24 cellular contexts compared by ENCODE assay signal in the genomic region with DNA sequence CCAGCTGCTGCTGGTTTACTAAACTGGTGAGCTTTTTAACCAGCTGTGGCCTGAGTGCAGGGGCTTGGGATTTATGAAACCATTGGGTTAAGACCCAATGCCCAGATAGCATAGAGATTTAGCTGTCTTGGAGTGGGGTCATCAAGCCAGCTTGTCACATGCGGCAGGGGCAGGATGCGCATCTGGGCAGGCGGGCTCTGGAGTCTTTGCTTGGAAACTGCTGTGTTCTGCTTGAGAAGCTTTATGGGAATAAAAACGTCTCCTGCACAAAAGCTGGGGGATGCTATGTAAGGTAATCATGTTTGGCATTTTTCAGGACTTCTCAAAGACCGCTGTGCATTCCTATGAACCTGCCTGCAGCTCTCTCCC.
DNase-seq lines count a peak whose midpoint lies in the region; ATAC-seq, FAIRE-seq and TF ChIP-seq lines count a peak whose summit lies in the region.
"Had no signal": no experiment of that assay in that cellular context is flagged by ENCODE, and none has a peak within 500 bp of the region (broad histone marks: within the 10 kb centered on the region; RNA-seq: fewer than 3 reads in every experiment).

No MANE protein-coding gene starts in this region.

- H4K5ac ChIP-seq in H1 (ENCODE audit: insufficient read length, low read depth, low read length), result no peak overlapping the region

- H3K9ac ChIP-seq in DND-41 (ENCODE audit: low read depth, low read length) (no peak overlapping the region), H1 (replicated peaks in 1 of 4; ENCODE audit: extremely low read depth in 1 of 4, low read depth in 3 of 4, low read length in 3 of 4) (no peak overlapping the region)
- H3K9ac ChIP-seq: BLaER1 treated with 17β-estradiol and CSF1 and Interleukin-3, amounts not matched to agents 10 nM and 100 nM; GM23248 had no signal

- H3K9me3 ChIP-seq in DND-41 (ENCODE audit: insufficient read depth, low read length, severe bottlenecking) (no peaks in the 10 kb centered on the region), H1 (ENCODE audit: insufficient read depth in 2 of 2, low read depth in 1 of 2, low read length in 1 of 2) (no peaks in the 10 kb centered on the region; a peak in 1 of 4 replicates), spleen (no peaks in the 10 kb centered on the region)
- H3K9me3 ChIP-seq: BLaER1 treated with 17β-estradiol and CSF1 and Interleukin-3, amounts not matched to agents 10 nM and 100 nM had no signal

- H3K36me3 ChIP-seq in DND-41 (ENCODE audit: insufficient read depth, low read length) (peaks cover 5% of the 10 kb centered on the region; the same call in 1 of the 2 replicates), H1 (ENCODE audit: control insufficient read depth in 2 of 4, insufficient read depth in 4 of 4, low read length in 3 of 4) (peaks cover 0 to under 1% (median 0%) of the 10 kb centered on the region in 4 experiments; a peak in 1 of 8 replicates), spleen (peaks cover 0 to 11% (median 0%) of the 10 kb centered on the region in 6 donors)

- no peak for FAIRE-seq in H1 (lab: Jason Lieb, UNC)
- FAIRE-seq: G401.6, GM12891, GM19239, H54, HepG2 had no signal

- peaks cover 0 to 4% (median 4%) of the 10 kb centered on the region in 3 donors for H3K27me3 Mint-ChIP-seq in CD14-positive monocyte (ENCODE audit: low read depth in 3 of 3)
- H3K27me3 Mint-ChIP-seq: IgD-negative memory B cell had no signal

- H3K9me3 Mint-ChIP-seq in CD14-positive monocyte, result peaks cover 0 to 2% (median 0%) of the 10 kb centered on the region in 7 donors
- H3K9me3 Mint-ChIP-seq: CD4-positive, CD25-positive, alpha-beta regulatory T cell; CD8-positive, alpha-beta memory T cell; IgD-negative memory B cell had no signal

- no peak overlapping the region for H2AK5ac ChIP-seq in H1 (ENCODE audit: low read depth, low read length)

- no peak overlapping the region for H2BK120ac ChIP-seq in H1 (replicated peaks; ENCODE audit: low read depth, low read length)

- H3K4me1 ChIP-seq in DND-41 (ENCODE audit: insufficient read depth, low read length) (no peaks in the 10 kb centered on the region), H1 (replicated peaks in 1 of 4; ENCODE audit: control insufficient read depth in 3 of 4, insufficient read depth in 4 of 4, low read length in 3 of 4) (peaks cover 3 to 10% (median 8%) of the 10 kb centered on the region in 4 experiments; a peak in 5 of 7 replicates), spleen (no peaks in the 10 kb centered on the region)

- no peak overlapping the region for H3K27ac ChIP-seq in DND-41 (ENCODE audit: low read length)
- H3K27ac ChIP-seq in H1 (ENCODE audit: low read depth, low read length), result no peak overlapping the region
- no peak overlapping the region for H3K27ac ChIP-seq in spleen
- H3K27ac ChIP-seq: BLaER1 treated with 17β-estradiol and CSF1 and Interleukin-3, amounts not matched to agents 10 nM and 100 nM; GM23248 had no signal

- no peak overlapping the region for H2AFZ ChIP-seq in DND-41 (ENCODE audit: low read depth, low read length)
- no peak overlapping the region for H2AFZ ChIP-seq in H1 (ENCODE audit: low read length)
- H2AFZ ChIP-seq: GM23248 had no signal

- DNase-seq in activated effector memory CD4-positive, alpha-beta T cell treated with anti-CD3 and anti-CD28 coated beads, Interleukin-2, amount 50 U/mL, for 16 hours, result peak; percentile 28
- no peak for DNase-seq in activated effector memory CD4-positive, alpha-beta T cell treated with Interleukin-2 at 50 U/mL for 16 hours
- DNase-seq in DND-41 (peak; percentile 3), H1 (ENCODE audit: low read depth in 1 of 2, low spot score in 2 of 2) (peak in 1 of 2 experiments; percentile 37), spleen (peak; percentile 51), superior temporal gyrus (ENCODE audit: extremely low spot score) (no peak), CD14-positive monocyte (ENCODE audit: low spot score) (no peak)
- DNase-seq: 8988T; CD4-positive, CD25-positive, alpha-beta regulatory T cell; CD8-positive, alpha-beta memory T cell; COR-L47; DMS 273 treated with DMSO at 0.1 percent for 48 hours; DMS53; GM23248 had no signal

- no peak overlapping the region for H3K4me2 ChIP-seq in DND-41 (ENCODE audit: insufficient read depth, low read length)
- no peak overlapping the region for H3K4me2 ChIP-seq in H1 (ENCODE audit: insufficient read depth in 1 of 2, low read depth in 2 of 2, low read length in 2 of 2)
- H3K4me2 ChIP-seq: BLaER1 treated with 17β-estradiol and CSF1 and Interleukin-3, amounts not matched to agents 10 nM and 100 nM had no signal

- no peak overlapping the region for H3K23ac ChIP-seq in H1 (ENCODE audit: insufficient read length)

- no peak overlapping the region for H3K18ac ChIP-seq in H1 (ENCODE audit: extremely low read depth, low read length)

- no peaks in the 10 kb centered on the region for H3K79me1 ChIP-seq in H1 (ENCODE audit: low read depth, low read length)

- H3K4me3 ChIP-seq in DND-41 (ENCODE audit: low read depth in 1 of 2, low read length in 2 of 2) (no peak overlapping the region), H1 (ENCODE audit: extremely low read depth in 1 of 4, insufficient read depth in 2 of 4, low read depth in 3 of 4, low read length in 4 of 4) (no peak overlapping the region), spleen (no peak overlapping the region)
- H3K4me3 ChIP-seq: BLaER1 treated with 17β-estradiol and CSF1 and Interleukin-3, amounts not matched to agents 10 nM and 100 nM; GM23248 had no signal

- H3K36me3 Mint-ChIP-seq in CD14-positive monocyte, result peaks cover 3 to 4% of the 10 kb centered on the region in 2 donors
- H3K36me3 Mint-ChIP-seq: IgD-negative memory B cell had no signal

- ATAC-seq in DND-41 (ENCODE audit: insufficient read depth, low read depth) (no peak), GM21717 (IDR thresholded peaks at IDR 0.05; ENCODE audit: unreplicated experiment) (no peak)
- ATAC-seq: HCT116, HepG2 had no signal

- no peak overlapping the region for H4K8ac ChIP-seq in H1 (ENCODE audit: extremely low read depth, insufficient read depth, low read length)

- no peaks in the 10 kb centered on the region for H3K27me3 ChIP-seq in DND-41 (ENCODE audit: insufficient read depth, low read length, poor library complexity)
- H3K27me3 ChIP-seq in H1 (replicated peaks in 1 of 4; ENCODE audit: control insufficient read depth in 3 of 4, extremely low read depth in 1 of 4, insufficient read depth in 3 of 4, low read length in 3 of 4), result no peaks in the 10 kb centered on the region
- peaks cover 0 to 19% (median 0%) of the 10 kb centered on the region in 7 donors for H3K27me3 ChIP-seq in spleen (replicated peaks in 1 of 7)
- H3K27me3 ChIP-seq: BLaER1 treated with 17β-estradiol and CSF1 and Interleukin-3, amounts not matched to agents 10 nM and 100 nM had no signal

- no peak overlapping the region for H2BK20ac ChIP-seq in H1 (ENCODE audit: low read length)

- no peak for TF ChIP-seq RAD21 in H1 (IDR thresholded peaks at IDR 0.05 in 1 of 2, conservative IDR thresholded peaks at IDR 0.05 in 1 of 2; ENCODE audit: low read depth in 2 of 2, low read length in 2 of 2)

- intact Hi-C loops in spleen (cut with DNase I; ENCODE audit: low total_unique reads) (no loop called here), CD14-positive monocyte (cut with micrococcal nuclease) (no loop called here)

- H3K79me2 ChIP-seq in DND-41 (ENCODE audit: insufficient read depth, low read length), result no peaks in the 10 kb centered on the region
- no peaks in the 10 kb centered on the region for H3K79me2 ChIP-seq in H1 (ENCODE audit: control insufficient read depth in 1 of 2, insufficient read depth in 2 of 2, low read length in 2 of 2)

- no peak for TF ChIP-seq POLR2A in H1 (IDR thresholded peaks at IDR 0.05; ENCODE audit: control extremely low read depth in 1 of 2, low read depth in 2 of 2, low read length in 2 of 2)
- TF ChIP-seq POLR2A in spleen (IDR thresholded peaks at IDR 0.05), result no peak

- WGBS in H1 (ENCODE audit: extremely low coverage in 1 of 2, insufficient coverage in 1 of 2, insufficient read length in 1 of 2, insufficient replicate concordance in 2 of 2, low coverage in 1 of 2, low lambda C conversion rate in 2 of 2, missing lambda C conversion rate in 1 of 2), 2 experiments, result 71% methylated on average over 5 of the region's 5 CpGs; no CpG with 5 or more reads in 1 of the 2 experiments
- 68 to 100% (median 86%) methylated on average over 2 to 5 of the region's 5 CpGs for WGBS in spleen, 5 donors

- H4K20me1 ChIP-seq in DND-41 (ENCODE audit: insufficient read depth, low read length), result no peaks in the 10 kb centered on the region
- peaks cover 0 to 5% of the 10 kb centered on the region in 2 experiments for H4K20me1 ChIP-seq in H1 (replicated peaks in 1 of 2; ENCODE audit: control insufficient read depth in 1 of 2, insufficient read depth in 2 of 2, low read length in 2 of 2)

- no peak overlapping the region for H3K27ac Mint-ChIP-seq in CD14-positive monocyte
- H3K27ac Mint-ChIP-seq: B cell; CD4-positive, CD25-positive, alpha-beta regulatory T cell; IgD-negative memory B cell had no signal

- TF ChIP-seq EP300 in H1 (IDR thresholded peaks at IDR 0.05; ENCODE audit: borderline replicate concordance in 1 of 2, low read depth in 2 of 2, low read length in 2 of 2), result no peak

- H2BK12ac ChIP-seq in H1 (ENCODE audit: low read depth, low read length), result no peak overlapping the region

- TF ChIP-seq CTCF in DND-41 (IDR thresholded peaks at IDR 0.05; ENCODE audit: borderline replicate concordance, extremely low read depth, low read length, poor library complexity, severe bottlenecking) (no peak), H1 (IDR thresholded peaks at IDR 0.05; ENCODE audit: control extremely low read depth in 1 of 3, insufficient read depth in 1 of 3, low read depth in 1 of 3, low read length in 3 of 3) (no peak), spleen (IDR thresholded peaks at IDR 0.05 in 8 of 11, conservative IDR thresholded peaks at IDR 0.05 in 3 of 11) (no peak), CD14-positive monocyte (IDR thresholded peaks at IDR 0.05) (no peak)

- H3K23me2 ChIP-seq in H1 (ENCODE audit: low read depth, low read length), result no peaks in the 10 kb centered on the region

- H3K14ac ChIP-seq in H1 (ENCODE audit: insufficient read length), result no peak overlapping the region

- CTCF ChIA-PET in H1 (lab: Charles Lee; ENCODE audit: partially characterized antibody), result interaction anchor here (0.7 to 10.9 kb wide), 15 partner anchors 11 to 165 kb away, joined by 3 to 141 read pairs (median 4); no protein-coding TSS in a partner anchor

- H3K56ac ChIP-seq in H1 (replicated peaks; ENCODE audit: insufficient read length, low read depth, low read length), result peak overlapping the region; percentile 37

- no peak overlapping the region for H3K4ac ChIP-seq in H1 (replicated peaks; ENCODE audit: insufficient read length, low read depth, low read length)

- POLR2A ChIA-PET in H1 (lab: Charles Lee; ENCODE audit: partially characterized antibody), result interaction anchor here (0.9 to 1.1 kb wide), 2 partner anchors 10 to 98 kb away, joined by 3 read pairs; no protein-coding TSS in a partner anchor

- no peak overlapping the region for H3K4me3 Mint-ChIP-seq in CD14-positive monocyte
- H3K4me3 Mint-ChIP-seq: B cell; CD4-positive, CD25-positive, alpha-beta regulatory T cell; CD8-positive, alpha-beta memory T cell; IgD-negative memory B cell had no signal

- H3K4me1 Mint-ChIP-seq in CD14-positive monocyte, result no peaks in the 10 kb centered on the region
- H3K4me1 Mint-ChIP-seq: B cell; CD8-positive, alpha-beta memory T cell; IgD-negative memory B cell had no signal

- H2BK5ac ChIP-seq in H1 (ENCODE audit: low read depth, low read length), result no peak overlapping the region

- H2BK15ac ChIP-seq in H1 (ENCODE audit: low read length), result no peak overlapping the region

- no peak overlapping the region for H4K91ac ChIP-seq in H1 (replicated peaks; ENCODE audit: insufficient read length, low read length)

Comparison
In these comparisons a context has a peak if more than half of its experiments do, and no peak if none do; other contexts are left out.
1. DNase-seq: peak in activated effector memory CD4-positive, alpha-beta T cell treated with anti-CD3 and anti-CD28 coated beads, Interleukin-2, amount 50 U/mL, for 16 hours (single experiment), DND-41 (single experiment) and spleen (single experiment); none in activated effector memory CD4-positive, alpha-beta T cell treated with Interleukin-2 at 50 U/mL for 16 hours (single experiment), superior temporal gyrus (single experiment) and CD14-positive monocyte (single experiment).